ENCODE assay signal across 11 cellular contexts in genomic region chr1:59815892-59816291, GRCh38. TPM values are rescaled to one million over a fixed set of nuclear protein-coding genes. Genes with fewer than 3 reads are reported as not detected.
DNase-seq lines count a peak whose midpoint lies in the region; ATAC-seq and TF ChIP-seq lines count a peak whose summit lies in the region.
"Had no signal": no experiment of that assay in that cellular context is flagged by ENCODE, and none has a peak within 500 bp of the region (broad histone marks: within the 10 kb centered on the region; RNA-seq: fewer than 3 reads in every experiment).

No MANE protein-coding gene starts in this region.

- H3K4me1 ChIP-seq in iPS-18a (ENCODE audit: control insufficient read depth, low read depth, low read length) (peaks cover 9% of the 10 kb centered on the region), transverse colon (peaks cover 4 to 33% (median 13%) of the 10 kb centered on the region in 4 donors)

- DNase-seq in NCI-H82 (lab: John Stamatoyannopoulos, UW) (peak; percentile 44), NCI-H82 treated with DMSO at 0.1 percent for 48 hours (lab: John Stamatoyannopoulos, UW; ENCODE audit: unreplicated experiment) (no peak), RWPE1 (ENCODE audit: low spot score) (peak; percentile 32), transverse colon (no peak), amniotic stem cell (lab: John Stamatoyannopoulos, UW) (no peak)
- DNase-seq: KG1 had no signal

- no peak for TF ChIP-seq EP300 in transverse colon (IDR thresholded peaks at IDR 0.05; ENCODE audit: low read depth)

- 34 to 37% methylated on average over 3 of the region's 3 CpGs for WGBS in transverse colon (ENCODE audit: low coverage in 1 of 2), 2 donors

- no peak for TF ChIP-seq POLR2A in transverse colon (IDR thresholded peaks at IDR 0.05)

- TF ChIP-seq CTCF in RWPE1 (conservative IDR thresholded peaks at IDR 0.05; ENCODE audit: low read depth), result no peak
- no peak for TF ChIP-seq CTCF in transverse colon (IDR thresholded peaks at IDR 0.05)

- in situ Hi-C loops in transverse colon (cut with MboI; ENCODE audit: low pct_ligation_motif_present in 1 of 4, low pct_unique_long_range_greater_than_20kb in 1 of 4, low sequenced_read_pairs in 3 of 4), result no loop called here

- intact Hi-C loops in transverse colon (cut with DNase I; ENCODE audit: low total_unique reads), result no loop called here

- H3K27me3 ChIP-seq in iPS-18a (ENCODE audit: control insufficient read depth, insufficient read depth, low read length) (peaks cover 19% of the 10 kb centered on the region), transverse colon (peaks cover 42% of the 10 kb centered on the region)

- POLR2A ChIA-PET in RWPE1 (lab: Yijun Ruan, JAX; ENCODE audit: low non-redundant PET), result interaction anchor here (0.6 kb wide), 1 partner anchor 55 kb away, joined by 3 read pairs; no protein-coding TSS in a partner anchor

- CTCF ChIA-PET in RWPE1 (lab: Yijun Ruan, JAX), result interaction anchor here (1.2 kb wide), 1 partner anchor 131 kb away, joined by 7 read pairs; no protein-coding TSS in a partner anchor

- H3K36me3 ChIP-seq in iPS-18a (ENCODE audit: control insufficient read depth, low read depth, low read length) (no peaks in the 10 kb centered on the region), transverse colon (no peaks in the 10 kb centered on the region)
- H3K36me3 ChIP-seq: ascending aorta had no signal

- H3K9me3 ChIP-seq in iPS-18a (ENCODE audit: control insufficient read depth, low read depth, low read length) (no peaks in the 10 kb centered on the region), transverse colon (no peaks in the 10 kb centered on the region)
- H3K9me3 ChIP-seq: A549, ascending aorta had no signal

- H3K4me3 ChIP-seq in iPS-18a (ENCODE audit: low read length) (peak overlapping the region; percentile 86), transverse colon (peak overlapping the region; percentile 4 to 71 (median 55))

- H3K9ac ChIP-seq in iPS-18a (ENCODE audit: low read length), result peak overlapping the region; percentile 72

- no peak overlapping the region for H3K27ac ChIP-seq in RWPE1
- no peak overlapping the region for H3K27ac ChIP-seq in iPS-18a (ENCODE audit: low read length)
- H3K27ac ChIP-seq in transverse colon, result peak overlapping the region in 2 of 4 donors; percentile 83 to 84
- H3K27ac ChIP-seq: A549, ascending aorta had no signal

- ATAC-seq in HG02623 (IDR thresholded peaks at IDR 0.05; ENCODE audit: unreplicated experiment) (no peak), HG02938 (IDR thresholded peaks at IDR 0.05; ENCODE audit: unreplicated experiment) (no peak)

RNA-seq across cellular contexts. Expression of gene HOOK1, which starts 1.1 kb away (rescaled TPM):
- 10 to 100 TPM in 3 of 4 donors, 1 to 10 TPM in 1; 7.8 to 42.9 (median 26.6) TPM for total RNA-seq in transverse colon
- total RNA-seq: ascending aorta had no signal

Comparison
In these comparisons a context has a peak if more than half of its experiments do, and no peak if none do; other contexts are left out.
1. DNase-seq: peak in NCI-H82 (single experiment) and RWPE1 (single experiment); none in NCI-H82 treated with DMSO at 0.1 percent for 48 hours (single experiment), transverse colon (single experiment) and amniotic stem cell (single experiment).